ENCODE assay signal across 2 cellular contexts in genomic region chr2:237129625-237130263, GRCh38.
TF ChIP-seq lines count a peak whose summit lies in the region.

No MANE protein-coding gene starts in this region.

TF ChIP-seq in HepG2, 621 proteins besides CTCF, POLR2A, EP300 and RAD21 (continues in another document):
- peak; percentile 95 for TF ChIP-seq MNT (IDR thresholded peaks at IDR 0.05)
- TF ChIP-seq, protein P1, sequence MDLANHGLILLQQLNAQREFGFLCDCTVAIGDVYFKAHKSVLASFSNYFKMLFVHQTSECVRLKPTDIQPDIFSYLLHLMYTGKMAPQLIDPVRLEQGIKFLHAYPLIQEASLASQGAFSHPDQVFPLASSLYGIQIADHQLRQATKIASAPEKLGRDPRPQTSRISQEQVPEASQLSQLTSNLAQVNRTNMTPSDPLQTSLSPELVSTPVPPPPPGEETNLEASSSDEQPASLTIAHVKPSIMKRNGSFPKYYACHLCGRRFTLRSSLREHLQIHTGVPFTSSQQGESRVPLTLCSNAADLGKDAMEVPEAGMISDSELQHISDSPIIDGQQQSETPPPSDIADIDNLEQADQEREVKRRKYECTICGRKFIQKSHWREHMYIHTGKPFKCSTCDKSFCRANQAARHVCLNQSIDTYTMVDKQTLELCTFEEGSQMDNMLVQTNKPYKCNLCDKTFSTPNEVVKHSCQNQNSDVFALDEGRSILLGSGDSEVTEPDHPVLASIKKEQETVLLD (CRISPR knock-in tag; IDR thresholded peaks at IDR 0.05; ENCODE audit: low read depth), result no peak
- TF ChIP-seq, protein P2, sequence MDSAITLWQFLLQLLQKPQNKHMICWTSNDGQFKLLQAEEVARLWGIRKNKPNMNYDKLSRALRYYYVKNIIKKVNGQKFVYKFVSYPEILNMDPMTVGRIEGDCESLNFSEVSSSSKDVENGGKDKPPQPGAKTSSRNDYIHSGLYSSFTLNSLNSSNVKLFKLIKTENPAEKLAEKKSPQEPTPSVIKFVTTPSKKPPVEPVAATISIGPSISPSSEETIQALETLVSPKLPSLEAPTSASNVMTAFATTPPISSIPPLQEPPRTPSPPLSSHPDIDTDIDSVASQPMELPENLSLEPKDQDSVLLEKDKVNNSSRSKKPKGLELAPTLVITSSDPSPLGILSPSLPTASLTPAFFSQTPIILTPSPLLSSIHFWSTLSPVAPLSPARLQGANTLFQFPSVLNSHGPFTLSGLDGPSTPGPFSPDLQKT (CRISPR knock-in tag; IDR thresholded peaks at IDR 0.05; ENCODE audit: borderline replicate concordance), result no peak
- TF ChIP-seq ZNF549 (CRISPR knock-in tag; IDR thresholded peaks at IDR 0.05), result no peak
- no peak for TF ChIP-seq NCOA1 (CRISPR knock-in tag; IDR thresholded peaks at IDR 0.05)
- TF ChIP-seq ZNF282 (IDR thresholded peaks at IDR 0.05; ENCODE audit: partially characterized antibody), result peak; percentile 56
- TF ChIP-seq HHEX (CRISPR knock-in tag; IDR thresholded peaks at IDR 0.05), result no peak
- TF ChIP-seq KDM4B (CRISPR knock-in tag; IDR thresholded peaks at IDR 0.05), result no peak
- TF ChIP-seq LBX2 (CRISPR knock-in tag; IDR thresholded peaks at IDR 0.05; ENCODE audit: borderline replicate concordance), result no peak
- no peak for TF ChIP-seq ZFP41 (CRISPR knock-in tag; IDR thresholded peaks at IDR 0.05; ENCODE audit: borderline replicate concordance)
- TF ChIP-seq RFXANK (CRISPR knock-in tag; IDR thresholded peaks at IDR 0.05), result no peak
- TF ChIP-seq EHMT2 (IDR thresholded peaks at IDR 0.05; ENCODE audit: borderline replicate concordance, low read depth, low read length), result no peak
- no peak for TF ChIP-seq ISX (CRISPR knock-in tag; conservative IDR thresholded peaks at IDR 0.05)
- TF ChIP-seq, protein P3, sequence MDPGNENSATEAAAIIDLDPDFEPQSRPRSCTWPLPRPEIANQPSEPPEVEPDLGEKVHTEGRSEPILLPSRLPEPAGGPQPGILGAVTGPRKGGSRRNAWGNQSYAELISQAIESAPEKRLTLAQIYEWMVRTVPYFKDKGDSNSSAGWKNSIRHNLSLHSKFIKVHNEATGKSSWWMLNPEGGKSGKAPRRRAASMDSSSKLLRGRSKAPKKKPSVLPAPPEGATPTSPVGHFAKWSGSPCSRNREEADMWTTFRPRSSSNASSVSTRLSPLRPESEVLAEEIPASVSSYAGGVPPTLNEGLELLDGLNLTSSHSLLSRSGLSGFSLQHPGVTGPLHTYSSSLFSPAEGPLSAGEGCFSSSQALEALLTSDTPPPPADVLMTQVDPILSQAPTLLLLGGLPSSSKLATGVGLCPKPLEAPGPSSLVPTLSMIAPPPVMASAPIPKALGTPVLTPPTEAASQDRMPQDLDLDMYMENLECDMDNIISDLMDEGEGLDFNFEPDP (CRISPR knock-in tag; conservative IDR thresholded peaks at IDR 0.05), result no peak
- TF ChIP-seq ZNF782 (CRISPR knock-in tag; IDR thresholded peaks at IDR 0.05; ENCODE audit: borderline replicate concordance), result no peak
- TF ChIP-seq ZNF652 (CRISPR knock-in tag; IDR thresholded peaks at IDR 0.05; ENCODE audit: borderline replicate concordance, low read depth), result no peak
- 0 out of 2 replicates have a peak, but pooled peaks have one; percentile 38 for TF ChIP-seq NBN (conservative IDR thresholded peaks at IDR 0.05)
- no peak for TF ChIP-seq ZNF224 (CRISPR knock-in tag; IDR thresholded peaks at IDR 0.05)
- 0 out of 2 replicates have a peak, but pooled peaks have one; percentile 46 for TF ChIP-seq PLRG1 (conservative IDR thresholded peaks at IDR 0.05)
- TF ChIP-seq, protein P4, sequence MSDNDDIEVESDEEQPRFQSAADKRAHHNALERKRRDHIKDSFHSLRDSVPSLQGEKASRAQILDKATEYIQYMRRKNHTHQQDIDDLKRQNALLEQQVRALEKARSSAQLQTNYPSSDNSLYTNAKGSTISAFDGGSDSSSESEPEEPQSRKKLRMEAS (IDR thresholded peaks at IDR 0.05), result no peak
- TF ChIP-seq MTERF4 (CRISPR knock-in tag; IDR thresholded peaks at IDR 0.05), result no peak
- no peak for TF ChIP-seq ZNF619 (CRISPR knock-in tag; IDR thresholded peaks at IDR 0.05)
- TF ChIP-seq KDM5B (CRISPR knock-in tag; IDR thresholded peaks at IDR 0.05; ENCODE audit: borderline replicate concordance), result no peak

TF ChIP-seq in H1, 55 proteins besides CTCF, POLR2A, EP300 and RAD21:
- TF ChIP-seq GTF2F1 (IDR thresholded peaks at IDR 0.05; ENCODE audit: borderline replicate concordance, low read depth, low read length) (no peak), TCF12 (IDR thresholded peaks at IDR 0.05; ENCODE audit: low read depth, low read length) (no peak), EZH2 (IDR thresholded peaks at IDR 0.05; ENCODE audit: low read depth, low read length, severe bottlenecking) (no peak), HDAC2 (IDR thresholded peaks at IDR 0.05; ENCODE audit: borderline replicate concordance in 1 of 2, low read depth in 2 of 2, low read length in 2 of 2) (no peak), TAF1 (IDR thresholded peaks at IDR 0.05; ENCODE audit: low read depth, low read length) (no peak), SUZ12 (IDR thresholded peaks at IDR 0.05; ENCODE audit: low read length) (no peak), GABPA (IDR thresholded peaks at IDR 0.05; ENCODE audit: borderline replicate concordance, insufficient read depth, low read length) (no peak), ZNF274 (IDR thresholded peaks at IDR 0.05; ENCODE audit: borderline replicate concordance, extremely low read depth, low read length) (no peak), NRF1 (IDR thresholded peaks at IDR 0.05; ENCODE audit: low read depth, low read length) (no peak), SP2 (IDR thresholded peaks at IDR 0.05; ENCODE audit: low read length) (no peak), JUN (IDR thresholded peaks at IDR 0.05; ENCODE audit: low read depth, low read length) (no peak), RFX5 (IDR thresholded peaks at IDR 0.05; ENCODE audit: borderline replicate concordance, low read depth, low read length) (no peak), CHD2 (IDR thresholded peaks at IDR 0.05; ENCODE audit: low read length) (no peak), CHD1 (IDR thresholded peaks at IDR 0.05; ENCODE audit: low read depth, low read length) (no peak), PHF8 (conservative IDR thresholded peaks at IDR 0.05; ENCODE audit: low read depth, low read length) (no peak), HDAC6 (IDR thresholded peaks at IDR 0.05; ENCODE audit: low read depth, low read length) (no peak), ASH2L (IDR thresholded peaks at IDR 0.05; ENCODE audit: low read length) (no peak), BRCA1 (IDR thresholded peaks at IDR 0.05; ENCODE audit: low read depth, low read length) (no peak), MAFK (IDR thresholded peaks at IDR 0.05; ENCODE audit: low read depth, low read length) (no peak)
